17 cellular contexts compared by ENCODE assay signal in genomic region chr22:28108851-28109250, GRCh38.
DNase-seq lines count a peak whose midpoint lies in the region; ATAC-seq, FAIRE-seq and TF ChIP-seq lines count a peak whose summit lies in the region.
"Had no signal": no experiment of that assay in that cellular context is flagged by ENCODE, and none has a peak within 500 bp of the region (broad histone marks: within the 10 kb centered on the region; RNA-seq: fewer than 3 reads in every experiment).

No MANE protein-coding gene starts in this region.

- H3K4me3 ChIP-seq in HepG2 (replicated peaks in 1 of 3; ENCODE audit: insufficient read depth in 1 of 3, low read depth in 2 of 3, low read length in 3 of 3) (no peak overlapping the region), right lobe of liver (no peak overlapping the region), fibroblast of mammary gland (ENCODE audit: control insufficient read depth, low read depth, low read length) (no peak overlapping the region), osteoblast (ENCODE audit: insufficient read depth, low read length) (no peak overlapping the region)
- H3K4me3 ChIP-seq: BLaER1, GM12878 had no signal

- no peak for FAIRE-seq in HepG2 (lab: Jason Lieb, UNC)
- FAIRE-seq: GM12878 had no signal

- H3K79me2 ChIP-seq in HepG2 (ENCODE audit: insufficient read depth, low read length), result no peaks in the 10 kb centered on the region
- no peaks in the 10 kb centered on the region for H3K79me2 ChIP-seq in osteoblast (ENCODE audit: insufficient read depth, low read length)

- no TSS peak for BruUV-seq in HepG2 (replicated peaks; lab: Mats Ljungman, UMichigan)

- H3K4me1 ChIP-seq in HepG2 (ENCODE audit: insufficient read depth, low read length), result no peaks in the 10 kb centered on the region
- no peaks in the 10 kb centered on the region for H3K4me1 ChIP-seq in right lobe of liver
- H3K4me1 ChIP-seq in osteoblast (ENCODE audit: insufficient read depth, low read length), result peaks cover 39% of the 10 kb centered on the region
- H3K4me1 ChIP-seq: BLaER1 had no signal

- ATAC-seq in HepG2, result no peak
- ATAC-seq in right lobe of liver, result no peak
- ATAC-seq in HG02763 (IDR thresholded peaks at IDR 0.05; ENCODE audit: unreplicated experiment), result no peak
- ATAC-seq: GM12878 had no signal

- WGBS in HepG2 (ENCODE audit: low lambda C conversion rate), result 89% methylated on average over 4 of the region's 4 CpGs
- WGBS in right lobe of liver (ENCODE audit: insufficient coverage, low coverage, low lambda C conversion rate, missing lambda C conversion rate), result 63% methylated on average over 4 of the region's 4 CpGs

- no peak for TF ChIP-seq RAD21 in HepG2 (CRISPR knock-in tag; IDR thresholded peaks at IDR 0.05)

- no peak overlapping the region for H2AFZ ChIP-seq in HepG2 (ENCODE audit: low read length)
- no peak overlapping the region for H2AFZ ChIP-seq in osteoblast (ENCODE audit: low read length)

- CTCF ChIA-PET in HepG2 (lab: Yijun Ruan, JAX; ENCODE audit: low intra/inter-chr PET ratio, low total read pairs), result no interaction called here
- CTCF ChIA-PET in GM10248 (lab: Yijun Ruan, JAX), result interaction anchor here (2.1 kb wide), 1 partner anchor 11 kb away, joined by 7 read pairs; no protein-coding TSS in a partner anchor

- H3K9me3 ChIP-seq in HepG2 (ENCODE audit: low read length) (no peaks in the 10 kb centered on the region), right lobe of liver (no peaks in the 10 kb centered on the region), osteoblast (ENCODE audit: low read depth, low read length) (no peaks in the 10 kb centered on the region)
- H3K9me3 ChIP-seq: BLaER1 had no signal

- no peak for DNase-seq in HepG2 (ENCODE audit: low spot score)
- DNase-seq in right lobe of liver, result no peak
- DNase-seq in fibroblast of mammary gland (ENCODE audit: low read depth), result peak; percentile 28
- peak; percentile 68 for DNase-seq in osteoblast (ENCODE audit: insufficient read length, low spot score, missing footprints)
- no peak for DNase-seq in NCI-H1417 (lab: John Stamatoyannopoulos, UW)
- DNase-seq in GM10248 (ENCODE audit: extremely low spot score), result no peak
- DNase-seq in activated CD4-positive, CD25-positive, alpha-beta regulatory T cell treated with anti-CD3 and anti-CD28 coated beads, Interleukin-2, amount 50 U/mL, for 72 hours, result no peak
- DNase-seq: 8988T; Calu3; CD4-positive, alpha-beta memory T cell; DMS79 treated with DMSO at 0.1 percent for 48 hours; GF-D8; GOT3; H7 had no signal

- H3K27me3 ChIP-seq in HepG2 (ENCODE audit: control insufficient read depth in 1 of 2, insufficient read depth in 2 of 2, low read length in 2 of 2) (no peaks in the 10 kb centered on the region), right lobe of liver (no peaks in the 10 kb centered on the region), osteoblast (ENCODE audit: insufficient read depth, low read length) (no peaks in the 10 kb centered on the region)
- H3K27me3 ChIP-seq: BLaER1 had no signal

- H3K36me3 ChIP-seq in HepG2 (replicated peaks in 1 of 2; ENCODE audit: control insufficient read depth in 1 of 2, insufficient read depth in 2 of 2, low read length in 2 of 2) (peaks cover 9 to 32% of the 10 kb centered on the region in 2 experiments), right lobe of liver (no peaks in the 10 kb centered on the region), osteoblast (ENCODE audit: insufficient read depth, low read length) (no peaks in the 10 kb centered on the region)
- H3K36me3 ChIP-seq: BLaER1 had no signal

- H3K9ac ChIP-seq in HepG2 (ENCODE audit: insufficient read depth, low read depth, low read length), result no peak overlapping the region
- H3K9ac ChIP-seq: BLaER1 had no signal

- TF ChIP-seq EP300 in HepG2 (IDR thresholded peaks at IDR 0.05; ENCODE audit: low read depth in 2 of 2, low read length in 2 of 2) (no peak), HepG2 (CRISPR knock-in tag; IDR thresholded peaks at IDR 0.05; ENCODE audit: borderline replicate concordance) (no peak)

- TF ChIP-seq POLR2A in HepG2 (IDR thresholded peaks at IDR 0.05; ENCODE audit: insufficient read depth in 1 of 2, low read depth in 2 of 2, low read length in 2 of 2), result no peak
- no peak for TF ChIP-seq POLR2A in right lobe of liver (IDR thresholded peaks at IDR 0.05)

- in situ Hi-C loops in HepG2 (cut with HindIII; ENCODE audit: extremely low pct_ligation_motif_present, low pct_unique_long_range_greater_than_20kb), result no loop called here

- POLR2A ChIA-PET in HepG2 (lab: Yijun Ruan, JAX), result no interaction called here
- POLR2A ChIA-PET in GM10248 (lab: Yijun Ruan, JAX), result no interaction called here

- TF ChIP-seq CTCF in HepG2 (CRISPR knock-in tag; IDR thresholded peaks at IDR 0.05) (no peak), right lobe of liver (IDR thresholded peaks at IDR 0.05) (no peak), fibroblast of mammary gland (conservative IDR thresholded peaks at IDR 0.05; ENCODE audit: control insufficient read depth, insufficient read depth, low read depth, low read length) (no peak), osteoblast (IDR thresholded peaks at IDR 0.05; ENCODE audit: extremely low read depth, low read depth, low read length) (no peak), GM10248 (IDR thresholded peaks at IDR 0.05; ENCODE audit: control extremely low read depth, extremely low read depth, low read depth, missing control alignments) (no peak)

- intact Hi-C loops in HepG2 (cut with micrococcal nuclease; ENCODE audit: unreplicated experiment), result no loop called here
- intact Hi-C loops in right lobe of liver (cut with DNase I), result no loop called here

- H3K4me2 ChIP-seq in HepG2 (ENCODE audit: low read depth, low read length), result no peak overlapping the region
- no peak overlapping the region for H3K4me2 ChIP-seq in osteoblast (ENCODE audit: insufficient read depth, low read length)
- H3K4me2 ChIP-seq: BLaER1 had no signal

- no peaks in the 10 kb centered on the region for H4K20me1 ChIP-seq in HepG2 (ENCODE audit: insufficient read depth, low read length)
- no peaks in the 10 kb centered on the region for H4K20me1 ChIP-seq in osteoblast (ENCODE audit: insufficient read depth, low read length)
- H4K20me1 ChIP-seq: BLaER1 had no signal

- H3K27ac ChIP-seq in HepG2 (ENCODE audit: extremely low read length, insufficient read depth, low read length) (no peak overlapping the region), right lobe of liver (no peak overlapping the region), osteoblast (ENCODE audit: low read depth, low read length) (no peak overlapping the region)
- H3K27ac ChIP-seq: BLaER1 had no signal

TF ChIP-seq in HepG2, 621 proteins besides CTCF, POLR2A, EP300 and RAD21:
- TF ChIP-seq CEBPB (IDR thresholded peaks at IDR 0.05; ENCODE audit: borderline replicate concordance, low read depth, low read length), result peak; percentile 12; the same call in 1 of the 2 replicates
- no peak for TF ChIP-seq PAWR (CRISPR knock-in tag; IDR thresholded peaks at IDR 0.05; ENCODE audit: borderline replicate concordance)

Comparison
In these comparisons a context has a peak if more than half of its experiments do, and no peak if none do; other contexts are left out.
1. DNase-seq: peak in fibroblast of mammary gland (single experiment) and osteoblast (single experiment); none in HepG2 (single experiment), right lobe of liver (0 of 3), NCI-H1417 (0 of 3), GM10248 (single experiment) and activated CD4-positive, CD25-positive, alpha-beta regulatory T cell treated with anti-CD3 and anti-CD28 coated beads, Interleukin-2, amount 50 U/mL, for 72 hours (single experiment).